In the genomic region with DNA sequence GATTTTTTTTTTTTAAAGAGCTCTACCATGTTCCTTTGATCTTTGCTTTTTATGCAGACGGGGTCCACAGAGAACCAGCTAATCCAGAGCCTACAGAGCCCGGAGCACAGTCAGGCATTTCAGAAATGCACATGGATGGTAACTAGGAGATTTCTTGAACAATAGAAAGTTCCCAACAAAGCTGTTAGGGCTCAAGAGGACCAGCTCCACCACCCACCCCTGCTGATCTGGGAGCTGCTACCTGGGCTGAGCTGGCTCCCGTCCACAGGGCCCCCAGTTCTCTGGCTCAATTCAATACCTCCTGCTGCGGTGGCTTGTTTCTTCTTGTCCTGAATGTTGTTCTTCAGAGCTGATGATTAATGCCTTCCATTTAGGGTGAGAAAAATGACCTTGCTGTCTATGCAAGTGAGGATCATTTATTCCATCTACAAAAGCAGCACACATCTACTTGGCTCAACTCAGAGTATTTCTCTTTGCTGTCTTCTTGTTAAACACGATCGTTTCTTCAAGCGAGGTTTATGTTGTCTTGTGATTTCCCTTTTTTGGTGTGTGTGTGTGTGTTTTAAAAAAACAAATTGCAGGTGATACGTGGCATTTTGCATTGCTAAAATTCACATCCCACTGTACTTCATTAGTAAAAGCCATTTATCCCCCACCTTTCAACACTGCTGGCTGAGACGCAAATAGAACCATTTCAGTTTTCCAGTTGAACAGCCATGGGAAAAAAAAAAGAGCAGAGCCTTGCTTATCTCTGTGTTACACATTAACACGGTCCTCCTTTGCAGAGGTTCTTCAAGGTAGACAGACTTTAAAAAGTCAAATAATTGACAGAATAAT, we compare ENCODE assay signal across 2 cellular contexts.
TF ChIP-seq lines count a peak whose summit lies in the region.

No MANE protein-coding gene starts in this region.

TF ChIP-seq in SK-N-SH, 30 proteins besides CTCF, POLR2A, EP300 and RAD21 (continued from another document):
- TF ChIP-seq, protein P1, sequence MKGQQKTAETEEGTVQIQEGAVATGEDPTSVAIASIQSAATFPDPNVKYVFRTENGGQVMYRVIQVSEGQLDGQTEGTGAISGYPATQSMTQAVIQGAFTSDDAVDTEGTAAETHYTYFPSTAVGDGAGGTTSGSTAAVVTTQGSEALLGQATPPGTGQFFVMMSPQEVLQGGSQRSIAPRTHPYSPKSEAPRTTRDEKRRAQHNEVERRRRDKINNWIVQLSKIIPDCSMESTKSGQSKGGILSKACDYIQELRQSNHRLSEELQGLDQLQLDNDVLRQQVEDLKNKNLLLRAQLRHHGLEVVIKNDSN (IDR thresholded peaks at IDR 0.05; ENCODE audit: borderline replicate concordance, low read depth) = no peak

TF ChIP-seq in SK-N-SH treated with all-trans-retinoic acid at 6 μM for 48 hours, 23 proteins besides CTCF, POLR2A, EP300 and RAD21 (continued from another document):
- TF ChIP-seq, protein P2, sequence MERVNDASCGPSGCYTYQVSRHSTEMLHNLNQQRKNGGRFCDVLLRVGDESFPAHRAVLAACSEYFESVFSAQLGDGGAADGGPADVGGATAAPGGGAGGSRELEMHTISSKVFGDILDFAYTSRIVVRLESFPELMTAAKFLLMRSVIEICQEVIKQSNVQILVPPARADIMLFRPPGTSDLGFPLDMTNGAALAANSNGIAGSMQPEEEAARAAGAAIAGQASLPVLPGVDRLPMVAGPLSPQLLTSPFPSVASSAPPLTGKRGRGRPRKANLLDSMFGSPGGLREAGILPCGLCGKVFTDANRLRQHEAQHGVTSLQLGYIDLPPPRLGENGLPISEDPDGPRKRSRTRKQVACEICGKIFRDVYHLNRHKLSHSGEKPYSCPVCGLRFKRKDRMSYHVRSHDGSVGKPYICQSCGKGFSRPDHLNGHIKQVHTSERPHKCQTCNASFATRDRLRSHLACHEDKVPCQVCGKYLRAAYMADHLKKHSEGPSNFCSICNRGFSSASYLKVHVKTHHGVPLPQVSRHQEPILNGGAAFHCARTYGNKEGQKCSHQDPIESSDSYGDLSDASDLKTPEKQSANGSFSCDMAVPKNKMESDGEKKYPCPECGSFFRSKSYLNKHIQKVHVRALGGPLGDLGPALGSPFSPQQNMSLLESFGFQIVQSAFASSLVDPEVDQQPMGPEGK (CRISPR knock-in tag; IDR thresholded peaks at IDR 0.05; ENCODE audit: borderline replicate concordance) = no peak
- TF ChIP-seq CSDC2 (CRISPR knock-in tag; IDR thresholded peaks at IDR 0.05) (no peak), PPARA (CRISPR knock-in tag; IDR thresholded peaks at IDR 0.05; ENCODE audit: borderline replicate concordance) (no peak), ZNF70 (CRISPR knock-in tag; IDR thresholded peaks at IDR 0.05) (no peak), ZFP3 (CRISPR knock-in tag; IDR thresholded peaks at IDR 0.05) (no peak), BACH2 (CRISPR knock-in tag; IDR thresholded peaks at IDR 0.05; ENCODE audit: borderline replicate concordance) (no peak), SNAI2 (CRISPR knock-in tag; IDR thresholded peaks at IDR 0.05) (no peak), OSR1 (CRISPR knock-in tag; IDR thresholded peaks at IDR 0.05) (no peak), ZNF565 (CRISPR knock-in tag; conservative IDR thresholded peaks at IDR 0.05; ENCODE audit: low read depth) (no peak), GLIS3 (CRISPR knock-in tag; IDR thresholded peaks at IDR 0.05) (no peak), ESRRG (CRISPR knock-in tag; IDR thresholded peaks at IDR 0.05) (no peak), ZNF8 (CRISPR knock-in tag; IDR thresholded peaks at IDR 0.05) (no peak), TOX (CRISPR knock-in tag; IDR thresholded peaks at IDR 0.05; ENCODE audit: borderline replicate concordance) (no peak)
- TF ChIP-seq, protein P3, sequence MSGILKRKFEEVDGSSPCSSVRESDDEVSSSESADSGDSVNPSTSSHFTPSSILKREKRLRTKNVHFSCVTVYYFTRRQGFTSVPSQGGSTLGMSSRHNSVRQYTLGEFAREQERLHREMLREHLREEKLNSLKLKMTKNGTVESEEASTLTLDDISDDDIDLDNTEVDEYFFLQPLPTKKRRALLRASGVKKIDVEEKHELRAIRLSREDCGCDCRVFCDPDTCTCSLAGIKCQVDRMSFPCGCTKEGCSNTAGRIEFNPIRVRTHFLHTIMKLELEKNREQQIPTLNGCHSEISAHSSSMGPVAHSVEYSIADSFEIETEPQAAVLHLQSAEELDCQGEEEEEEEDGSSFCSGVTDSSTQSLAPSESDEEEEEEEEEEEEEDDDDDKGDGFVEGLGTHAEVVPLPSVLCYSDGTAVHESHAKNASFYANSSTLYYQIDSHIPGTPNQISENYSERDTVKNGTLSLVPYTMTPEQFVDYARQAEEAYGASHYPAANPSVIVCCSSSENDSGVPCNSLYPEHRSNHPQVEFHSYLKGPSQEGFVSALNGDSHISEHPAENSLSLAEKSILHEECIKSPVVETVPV (CRISPR knock-in tag; IDR thresholded peaks at IDR 0.05) = no peak
- TF ChIP-seq, protein P4, sequence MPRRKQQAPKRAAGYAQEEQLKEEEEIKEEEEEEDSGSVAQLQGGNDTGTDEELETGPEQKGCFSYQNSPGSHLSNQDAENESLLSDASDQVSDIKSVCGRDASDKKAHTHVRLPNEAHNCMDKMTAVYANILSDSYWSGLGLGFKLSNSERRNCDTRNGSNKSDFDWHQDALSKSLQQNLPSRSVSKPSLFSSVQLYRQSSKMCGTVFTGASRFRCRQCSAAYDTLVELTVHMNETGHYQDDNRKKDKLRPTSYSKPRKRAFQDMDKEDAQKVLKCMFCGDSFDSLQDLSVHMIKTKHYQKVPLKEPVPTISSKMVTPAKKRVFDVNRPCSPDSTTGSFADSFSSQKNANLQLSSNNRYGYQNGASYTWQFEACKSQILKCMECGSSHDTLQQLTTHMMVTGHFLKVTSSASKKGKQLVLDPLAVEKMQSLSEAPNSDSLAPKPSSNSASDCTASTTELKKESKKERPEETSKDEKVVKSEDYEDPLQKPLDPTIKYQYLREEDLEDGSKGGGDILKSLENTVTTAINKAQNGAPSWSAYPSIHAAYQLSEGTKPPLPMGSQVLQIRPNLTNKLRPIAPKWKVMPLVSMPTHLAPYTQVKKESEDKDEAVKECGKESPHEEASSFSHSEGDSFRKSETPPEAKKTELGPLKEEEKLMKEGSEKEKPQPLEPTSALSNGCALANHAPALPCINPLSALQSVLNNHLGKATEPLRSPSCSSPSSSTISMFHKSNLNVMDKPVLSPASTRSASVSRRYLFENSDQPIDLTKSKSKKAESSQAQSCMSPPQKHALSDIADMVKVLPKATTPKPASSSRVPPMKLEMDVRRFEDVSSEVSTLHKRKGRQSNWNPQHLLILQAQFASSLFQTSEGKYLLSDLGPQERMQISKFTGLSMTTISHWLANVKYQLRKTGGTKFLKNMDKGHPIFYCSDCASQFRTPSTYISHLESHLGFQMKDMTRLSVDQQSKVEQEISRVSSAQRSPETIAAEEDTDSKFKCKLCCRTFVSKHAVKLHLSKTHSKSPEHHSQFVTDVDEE (CRISPR knock-in tag; IDR thresholded peaks at IDR 0.05) = no peak
